ENCODE assay signal across 31 cellular contexts in genomic region chr18:50196261-50196660, GRCh38. TPM values are rescaled to one million over a fixed set of nuclear protein-coding genes. Genes with fewer than 3 reads are reported as not detected.
A peak's percentile ranks its signal among the peaks of the same experiment; 100 is the strongest.
DNase-seq lines count a peak whose midpoint lies in the region; ATAC-seq, FAIRE-seq and TF ChIP-seq lines count a peak whose summit lies in the region.
"Had no signal": no experiment of that assay in that cellular context is flagged by ENCODE, and none has a peak within 500 bp of the region (broad histone marks: within the 10 kb centered on the region; RNA-seq: fewer than 3 reads in every experiment).

No MANE protein-coding gene starts in this region.

- peaks cover 2% of the 10 kb centered on the region for H3K9me3 Mint-ChIP-seq in activated CD4-positive, alpha-beta T cell treated with anti-CD3 and anti-CD28 coated beads, Interleukin-2, amount 10 ng/mL, durations not matched to agents 7 days and 5 days
- H3K9me3 Mint-ChIP-seq in activated CD4-positive, alpha-beta T cell treated with anti-CD3 and anti-CD28 coated beads for 36 hours (ENCODE audit: low read depth), result peaks cover 5% of the 10 kb centered on the region
- H3K9me3 Mint-ChIP-seq in activated B cell treated with CpG ODN at 0.5 μM for 24 hours (peaks cover 10% of the 10 kb centered on the region), naive B cell (peaks cover 5 to 18% (median 12%) of the 10 kb centered on the region in 7 donors)
- H3K9me3 Mint-ChIP-seq: activated T-helper 2 cell treated with anti-CD3 and anti-CD28 coated beads, Interferon-gamma antibody, Interleukin-2, Interleukin-4, amounts not matched to agents 10 μg/mL and 5 μg/mL and 100 μg/mL, durations not matched to agents 14 hours and 24 hours and 36 hours; HFFc6 had no signal

- H3K4me3 Mint-ChIP-seq in activated CD4-positive, alpha-beta T cell treated with anti-CD3 and anti-CD28 coated beads, Interleukin-2, amount 10 ng/mL, durations not matched to agents 7 days and 5 days, result peak overlapping the region; percentile 37
- H3K4me3 Mint-ChIP-seq in activated CD4-positive, alpha-beta T cell treated with anti-CD3 and anti-CD28 coated beads for 36 hours, result no peak overlapping the region
- H3K4me3 Mint-ChIP-seq in activated B cell treated with CpG ODN at 0.5 μM for 24 hours (peak overlapping the region; percentile 13), naive B cell (peak overlapping the region in 5 of 8 donors; percentile 36 to 67 (median 60))
- H3K4me3 Mint-ChIP-seq: activated naive CD8-positive, alpha-beta T cell treated with anti-CD3 and anti-CD28 coated beads for 36 hours; HFFc6 had no signal

- FAIRE-seq in HTR-8/SVneo (lab: Jason Lieb, UNC), result no peak
- FAIRE-seq: A204.1, GM12891, H1 had no signal

- H3K36me3 Mint-ChIP-seq in activated CD4-positive, alpha-beta T cell treated with anti-CD3 and anti-CD28 coated beads, Interleukin-2, amount 10 ng/mL, durations not matched to agents 7 days and 5 days (ENCODE audit: low read depth), result no peaks in the 10 kb centered on the region
- no peaks in the 10 kb centered on the region for H3K36me3 Mint-ChIP-seq in activated CD4-positive, alpha-beta T cell treated with anti-CD3 and anti-CD28 coated beads for 36 hours (ENCODE audit: low read depth)
- no peaks in the 10 kb centered on the region for H3K36me3 Mint-ChIP-seq in activated B cell treated with CpG ODN at 0.5 μM for 24 hours (ENCODE audit: low read depth)
- peaks cover 0 to 21% of the 10 kb centered on the region in 2 donors for H3K36me3 Mint-ChIP-seq in naive B cell

- 64 to 66% methylated on average over 3 of the region's 3 CpGs for WGBS in thyroid gland, 2 donors

- peaks cover 9% of the 10 kb centered on the region for H3K4me1 Mint-ChIP-seq in activated CD4-positive, alpha-beta T cell treated with anti-CD3 and anti-CD28 coated beads, Interleukin-2, amount 10 ng/mL, durations not matched to agents 7 days and 5 days
- peaks cover 6% of the 10 kb centered on the region for H3K4me1 Mint-ChIP-seq in activated CD4-positive, alpha-beta T cell treated with anti-CD3 and anti-CD28 coated beads for 36 hours
- H3K4me1 Mint-ChIP-seq in activated B cell treated with CpG ODN at 0.5 μM for 24 hours, result peaks cover 12% of the 10 kb centered on the region
- peaks cover 10 to 19% (median 14%) of the 10 kb centered on the region in 3 donors for H3K4me1 Mint-ChIP-seq in naive B cell

- no peak for DNase-seq in activated CD4-positive, alpha-beta T cell treated with anti-CD3 and anti-CD28 coated beads, Interleukin-2, amount 10 ng/mL, durations not matched to agents 7 days and 5 days
- no peak for DNase-seq in activated CD4-positive, alpha-beta T cell treated with anti-CD3 and anti-CD28 coated beads for 36 hours
- no peak for DNase-seq in activated B cell treated with CpG ODN at 0.5 μM for 24 hours
- no peak for DNase-seq in naive B cell
- DNase-seq in thyroid gland, result peak; percentile 77 to 84
- no peak for DNase-seq in KBM-7
- no peak for DNase-seq in HTR-8/SVneo (ENCODE audit: insufficient read length, low spot score)
- no peak for DNase-seq in OCI-M2 (lab: John Stamatoyannopoulos, UW; ENCODE audit: unreplicated experiment)
- DNase-seq: activated CD8-positive, alpha-beta T cell treated with anti-CD3 and anti-CD28 coated beads, Interleukin-2, amount 10 ng/mL, durations not matched to agents 7 days and 5 days; activated naive CD8-positive, alpha-beta T cell treated with anti-CD3 and anti-CD28 coated beads for 36 hours; aorta; caudate nucleus; dermis blood vessel endothelial cell; endodermal cell; heart left ventricle; HFFc6; IMR-90; kidney glomerular epithelial cell; midbrain; NCI-H146; NCI-H446; NCI-H82; SIG-M5; stimulated activated CD4-positive, alpha-beta T cell treated with anti-CD3 and anti-CD28 coated beads, Interleukin-1b, Interleukin-23, amount 100 ng/mL, for 48 hours; stimulated activated naive CD4-positive, alpha-beta T cell treated with Interleukin-2 at 50 U/mL for 16 hours had no signal

- peak overlapping the region; percentile 12 to 41 (median 33) for H3K27ac ChIP-seq in thyroid gland
- H3K27ac ChIP-seq: heart left ventricle had no signal

- no peak for ATAC-seq in activated CD4-positive, alpha-beta T cell treated with anti-CD3 and anti-CD28 coated beads for 36 hours
- ATAC-seq in activated B cell treated with CpG ODN at 0.5 μM for 24 hours (ENCODE audit: low read depth), result no peak
- no peak for ATAC-seq in naive B cell (ENCODE audit: low read depth in 2 of 2)
- ATAC-seq: activated CD8-positive, alpha-beta T cell treated with anti-CD3 and anti-CD28 coated beads, Interleukin-2, amount 10 ng/mL, durations not matched to agents 7 days and 5 days; esophagus mucosa; heart left ventricle; right cardiac atrium had no signal

- H3K27me3 ChIP-seq in thyroid gland, result no peaks in the 10 kb centered on the region

- intact Hi-C loops in activated CD4-positive, alpha-beta T cell treated with anti-CD3 and anti-CD28 coated beads for 36 hours (cut with DNase I, micrococcal nuclease), result loop anchor here (5.0 to 10.0 kb wide), 4 partner anchors 84 to 681 kb away; no protein-coding TSS in a partner anchor
- intact Hi-C loops in activated B cell treated with CpG ODN at 0.5 μM for 24 hours (cut with micrococcal nuclease) (loop anchor here (5.0 to 10.0 kb wide), 2 partner anchors 71 to 1521 kb away; partner anchors contain the start of gene CFAP53), thyroid gland (cut with DNase I) (loop anchor here (5.0 kb wide), 1 partner anchor 189 kb away; no protein-coding TSS in a partner anchor)

- peaks cover 22 to 23% of the 10 kb centered on the region in 2 donors for H3K4me1 ChIP-seq in thyroid gland

- peaks cover 69% of the 10 kb centered on the region for H3K27me3 Mint-ChIP-seq in activated CD4-positive, alpha-beta T cell treated with anti-CD3 and anti-CD28 coated beads, Interleukin-2, amount 10 ng/mL, durations not matched to agents 7 days and 5 days
- peaks cover 61% of the 10 kb centered on the region for H3K27me3 Mint-ChIP-seq in activated CD4-positive, alpha-beta T cell treated with anti-CD3 and anti-CD28 coated beads for 36 hours
- H3K27me3 Mint-ChIP-seq in activated B cell treated with CpG ODN at 0.5 μM for 24 hours (peaks cover 57% of the 10 kb centered on the region), naive B cell (peaks cover 60 to 80% (median 78%) of the 10 kb centered on the region in 3 donors)

- POLR2A ChIA-PET in activated CD4-positive, alpha-beta T cell treated with anti-CD3 and anti-CD28 coated beads, Interleukin-2, amount 10 ng/mL, durations not matched to agents 7 days and 5 days (lab: Charles Lee), result no interaction called here
- POLR2A ChIA-PET in activated CD4-positive, alpha-beta T cell treated with anti-CD3 and anti-CD28 coated beads for 36 hours (lab: Charles Lee), result no interaction called here
- POLR2A ChIA-PET in activated B cell treated with CpG ODN at 0.5 μM for 24 hours (lab: Charles Lee), result no interaction called here

- H3K9me3 ChIP-seq in thyroid gland, result no peaks in the 10 kb centered on the region

- CTCF ChIA-PET in activated CD4-positive, alpha-beta T cell treated with anti-CD3 and anti-CD28 coated beads, Interleukin-2, amount 10 ng/mL, durations not matched to agents 7 days and 5 days (lab: Charles Lee), result interaction anchor here (0.7 to 1.8 kb wide), 5 partner anchors 18 to 195 kb away, joined by 3 to 7 read pairs (median 3); partner anchors contain the start of gene SKA1
- CTCF ChIA-PET in activated CD4-positive, alpha-beta T cell treated with anti-CD3 and anti-CD28 coated beads for 36 hours (lab: Charles Lee), result interaction anchor here (0.9 to 3.7 kb wide), 6 partner anchors 9 to 233 kb away, joined by 3 to 15 read pairs (median 4); no protein-coding TSS in a partner anchor
- CTCF ChIA-PET in activated B cell treated with CpG ODN at 0.5 μM for 24 hours (lab: Charles Lee), result interaction anchor here (1.6 to 2.6 kb wide), 2 partner anchors 21 to 161 kb away, joined by 4 to 12 read pairs; no protein-coding TSS in a partner anchor

- no peak for TF ChIP-seq POLR2A in thyroid gland (IDR thresholded peaks at IDR 0.05)

- in situ Hi-C loops in KBM-7 (cut with MboI; ENCODE audit: low pct_unique_long_range_greater_than_20kb, low sequenced_read_pairs), result no loop called here

- no peak overlapping the region for H3K27ac Mint-ChIP-seq in activated CD4-positive, alpha-beta T cell treated with anti-CD3 and anti-CD28 coated beads, Interleukin-2, amount 10 ng/mL, durations not matched to agents 7 days and 5 days
- no peak overlapping the region for H3K27ac Mint-ChIP-seq in activated CD4-positive, alpha-beta T cell treated with anti-CD3 and anti-CD28 coated beads for 36 hours
- no peak overlapping the region for H3K27ac Mint-ChIP-seq in activated B cell treated with CpG ODN at 0.5 μM for 24 hours
- no peak overlapping the region for H3K27ac Mint-ChIP-seq in naive B cell
- H3K27ac Mint-ChIP-seq: activated CD8-positive, alpha-beta T cell treated with anti-CD3 and anti-CD28 coated beads, Interleukin-2, amount 10 ng/mL, durations not matched to agents 7 days and 5 days; activated naive CD8-positive, alpha-beta T cell treated with anti-CD3 and anti-CD28 coated beads for 36 hours; activated T-helper 2 cell treated with anti-CD3 and anti-CD28 coated beads, Interferon-gamma antibody, Interleukin-2, Interleukin-4, amounts not matched to agents 10 μg/mL and 5 μg/mL and 100 μg/mL, durations not matched to agents 14 hours and 24 hours and 36 hours; endodermal cell; HFFc6 had no signal

- no peak overlapping the region for H3K4me3 ChIP-seq in thyroid gland (replicated peaks in 1 of 3)
- H3K4me3 ChIP-seq: heart left ventricle had no signal

- no peak for TF ChIP-seq CTCF in activated B cell treated with CpG ODN at 0.5 μM for 24 hours (IDR thresholded peaks at IDR 0.05)
- TF ChIP-seq CTCF in thyroid gland (IDR thresholded peaks at IDR 0.05), result no peak

- H3K36me3 ChIP-seq in thyroid gland, result no peaks in the 10 kb centered on the region
- H3K36me3 ChIP-seq: heart left ventricle had no signal

RNA-seq across cellular contexts. Expression of gene MYO5B, which starts 1.3 kb away (rescaled TPM):
- total RNA-seq in activated CD4-positive, alpha-beta T cell treated with anti-CD3 and anti-CD28 coated beads, Interleukin-2, amount 10 ng/mL, durations not matched to agents 7 days and 5 days, result under 1 TPM in 1 of 2 experiments, not detected in 1; 0.12 TPM
- total RNA-seq in activated CD4-positive, alpha-beta T cell treated with anti-CD3 and anti-CD28 coated beads for 36 hours, result under 1 TPM; 0.18 to 0.23 TPM
- total RNA-seq in activated B cell treated with CpG ODN at 0.5 μM for 24 hours (0.49 and 0.51 TPM in 2 replicates), thyroid gland (100 to 1,000 TPM in 2 of 4 donors, 10 to 100 TPM in 2; 58.2 to 102 (median 89.9) TPM)
- polyA plus RNA-seq in naive B cell (ENCODE audit: low read depth in 6 of 6), result under 1 TPM in 1 of 6 donors, not detected in 5; 0.44 TPM
- total RNA-seq: activated CD8-positive, alpha-beta T cell treated with anti-CD3 and anti-CD28 coated beads, Interleukin-2, amount 10 ng/mL, durations not matched to agents 7 days and 5 days; activated T-helper 2 cell treated with anti-CD3 and anti-CD28 coated beads, Interferon-gamma antibody, Interleukin-2, Interleukin-4, amounts not matched to agents 10 μg/mL and 5 μg/mL and 100 μg/mL, durations not matched to agents 14 hours and 24 hours and 36 hours had no signal

Comparison
In these comparisons a context has a peak if more than half of its experiments do, and no peak if none do; other contexts are left out.
1. DNase-seq: peak in thyroid gland (2 of 2); none in activated CD4-positive, alpha-beta T cell treated with anti-CD3 and anti-CD28 coated beads, Interleukin-2, amount 10 ng/mL, durations not matched to agents 7 days and 5 days (single experiment), activated CD4-positive, alpha-beta T cell treated with anti-CD3 and anti-CD28 coated beads for 36 hours (single experiment), activated B cell treated with CpG ODN at 0.5 μM for 24 hours (single experiment), naive B cell (single experiment), KBM-7 (single experiment), HTR-8/SVneo (single experiment) and OCI-M2 (single experiment).
2. RNA of gene MYO5B, which starts 1.3 kb away (total RNA-seq): 58.2 to 102 TPM in thyroid gland; 0.49 to 0.51 TPM in activated B cell treated with CpG ODN at 0.5 μM for 24 hours, 0.18 to 0.23 TPM in activated CD4-positive, alpha-beta T cell treated with anti-CD3 and anti-CD28 coated beads for 36 hours and 0.12 TPM in activated CD4-positive, alpha-beta T cell treated with anti-CD3 and anti-CD28 coated beads, Interleukin-2, amount 10 ng/mL, durations not matched to agents 7 days and 5 days; every median in the first group is over 10 times any median in the second.